17 cellular contexts compared by ENCODE assay signal in the genomic region with DNA sequence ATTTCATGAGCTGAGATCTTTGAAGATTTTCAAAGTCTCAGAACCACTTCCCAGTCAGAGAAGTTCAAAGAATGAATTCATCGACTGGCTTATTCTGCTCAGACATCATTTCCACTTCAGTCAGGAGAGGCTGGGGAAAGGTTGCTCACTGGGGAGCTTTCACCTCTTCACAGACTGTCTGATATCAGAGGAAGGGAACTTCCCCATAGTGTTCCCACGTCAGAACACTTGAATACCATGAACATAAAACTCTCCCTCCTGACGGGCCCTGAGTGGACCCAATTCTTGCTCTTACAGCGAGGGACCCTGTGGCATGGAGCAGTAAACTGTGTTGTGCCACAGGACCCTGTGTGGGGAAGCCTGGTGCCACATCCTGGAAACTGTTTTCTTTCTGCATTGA.
A peak's percentile ranks its signal among the peaks of the same experiment; 100 is the strongest.
DNase-seq lines count a peak whose midpoint lies in the region; ATAC-seq, FAIRE-seq and TF ChIP-seq lines count a peak whose summit lies in the region.
"Had no signal": no experiment of that assay in that cellular context is flagged by ENCODE, and none has a peak within 500 bp of the region (broad histone marks: within the 10 kb centered on the region; RNA-seq: fewer than 3 reads in every experiment).

No MANE protein-coding gene starts in this region.

- no peak overlapping the region for H3K4me3 ChIP-seq in GM12878
- H3K4me3 ChIP-seq: Peyer's patch had no signal

- H4K20me1 ChIP-seq in GM12878 (ENCODE audit: control insufficient read depth, insufficient read depth) = no peaks in the 10 kb centered on the region

- ATAC-seq in GM12878 = peak; percentile 26; the same call in 1 of the 3 replicates
- no peak for ATAC-seq in GM21381 (IDR thresholded peaks at IDR 0.05; ENCODE audit: unreplicated experiment)
- ATAC-seq in HG03460 (IDR thresholded peaks at IDR 0.05; ENCODE audit: unreplicated experiment) = no peak

- H3K79me2 ChIP-seq in GM12878 (ENCODE audit: control insufficient read depth, insufficient read depth, low read length) = no peaks in the 10 kb centered on the region

- peaks cover 6% of the 10 kb centered on the region for H3K36me3 Mint-ChIP-seq in T-helper 1 cell treated with Interleukin-12 subunit alpha and Interleukin-12 subunit beta and Interleukin-4 antibody, amounts not matched to agents 30 μg/mL and 1 μg/mL, for 36 hours (ENCODE audit: low read depth)
- H3K36me3 Mint-ChIP-seq: immature natural killer cell had no signal

- 65% methylated on average over 4 of the region's 4 CpGs for WGBS in GM12878 (ENCODE audit: insufficient coverage, insufficient replicate concordance, low lambda C conversion rate, missing lambda C conversion rate)

- no peak for DNase-seq in T-helper 1 cell
- DNase-seq in activated CD4-positive, alpha-beta T cell treated with anti-CD3 and anti-CD28 coated beads, Interleukin-2, amount 50 U/mL, for 48 hours = peak; percentile 22 to 37
- DNase-seq in GM12878 (ENCODE audit: low read depth, low spot score) = no peak
- peak; percentile 6 to 71 for DNase-seq in stimulated activated CD4-positive, alpha-beta T cell treated with anti-CD3 and anti-CD28 coated beads, Interleukin-4, amount 100 ng/mL, for 4 hours
- no peak for DNase-seq in NCI-H2081 treated with DMSO at 0.1 percent for 48 hours (lab: John Stamatoyannopoulos, UW)
- DNase-seq: GOT3, immature natural killer cell, NCI-H2081, NCI-H69, Peyer's patch had no signal

- CTCF ChIA-PET in GM12878 (lab: Yijun Ruan, JAX) = no interaction called here

- H3K4me2 ChIP-seq in GM12878 (ENCODE audit: control insufficient read depth, insufficient read depth) = no peak overlapping the region

- H3K36me3 ChIP-seq in GM12878 (ENCODE audit: control insufficient read depth in 2 of 2, insufficient read depth in 2 of 2, low read length in 1 of 2) = no peaks in the 10 kb centered on the region
- H3K36me3 ChIP-seq: Peyer's patch had no signal

- peak overlapping the region; percentile 53 for H3K27ac Mint-ChIP-seq in T-helper 1 cell treated with Interleukin-12 subunit alpha and Interleukin-12 subunit beta and Interleukin-4 antibody, amounts not matched to agents 30 μg/mL and 1 μg/mL, for 36 hours
- H3K27ac Mint-ChIP-seq: immature natural killer cell had no signal

- no peak for TF ChIP-seq POLR2A in GM12878 (IDR thresholded peaks at IDR 0.05; ENCODE audit: low read depth, low read length)

- POLR2A ChIA-PET in GM12878 (lab: Charles Lee) = no interaction called here

- no peak for TF ChIP-seq CTCF in GM12878 (IDR thresholded peaks at IDR 0.05 in 2 of 3, conservative IDR thresholded peaks at IDR 0.05 in 1 of 3; ENCODE audit: control insufficient read depth in 2 of 3, extremely low read depth in 1 of 3, insufficient read depth in 1 of 3, low read depth in 3 of 3, low read length in 3 of 3)

- H3K27me3 Mint-ChIP-seq in T-helper 1 cell treated with Interleukin-12 subunit alpha and Interleukin-12 subunit beta and Interleukin-4 antibody, amounts not matched to agents 30 μg/mL and 1 μg/mL, for 36 hours (ENCODE audit: low read depth) = no peaks in the 10 kb centered on the region

- RAD21 ChIA-PET in GM12878 (lab: Charles Lee; ENCODE audit: unreplicated experiment) = no interaction called here

- FAIRE-seq in GM12878 (lab: Jason Lieb, UNC) = no peak
- FAIRE-seq: colon had no signal

- H3K9ac ChIP-seq in GM12878 (ENCODE audit: control insufficient read depth, insufficient read depth, low read length) = no peak overlapping the region

- no peak overlapping the region for H3K4me3 Mint-ChIP-seq in T-helper 1 cell treated with Interleukin-12 subunit alpha and Interleukin-12 subunit beta and Interleukin-4 antibody, amounts not matched to agents 30 μg/mL and 1 μg/mL, for 36 hours
- H3K4me3 Mint-ChIP-seq: immature natural killer cell, neural crest cell had no signal

- no peak overlapping the region for H2AFZ ChIP-seq in GM12878 (ENCODE audit: control insufficient read depth, low read depth, low read length)

- H3K4me1 ChIP-seq in GM12878 (ENCODE audit: control insufficient read depth, insufficient read depth, low read length) = no peaks in the 10 kb centered on the region
- H3K4me1 ChIP-seq: Peyer's patch had no signal

- no TSS peak for BruUV-seq in GM12878 (replicated peaks; lab: Mats Ljungman, UMichigan)

- H3K4me1 Mint-ChIP-seq in T-helper 1 cell treated with Interleukin-12 subunit alpha and Interleukin-12 subunit beta and Interleukin-4 antibody, amounts not matched to agents 30 μg/mL and 1 μg/mL, for 36 hours (ENCODE audit: low read depth) = peaks cover 50% of the 10 kb centered on the region

- intact Hi-C loops in GM12878 (cut with micrococcal nuclease; ENCODE audit: unreplicated experiment) = no loop called here

- TF ChIP-seq EP300 in GM12878 (IDR thresholded peaks at IDR 0.05; ENCODE audit: borderline replicate concordance in 1 of 2, control insufficient read depth in 1 of 2, low read depth in 2 of 2, low read length in 2 of 2) = no peak

- in situ Hi-C loops in GM12878 (cut with MboI) = no loop called here

- H3K9me3 ChIP-seq in GM12878 (replicated peaks; ENCODE audit: control insufficient read depth, insufficient read depth, low read length) = no peaks in the 10 kb centered on the region
- H3K9me3 ChIP-seq: Peyer's patch had no signal

- peaks cover 5% of the 10 kb centered on the region for H3K9me3 Mint-ChIP-seq in T-helper 1 cell treated with Interleukin-12 subunit alpha and Interleukin-12 subunit beta and Interleukin-4 antibody, amounts not matched to agents 30 μg/mL and 1 μg/mL, for 36 hours
- H3K9me3 Mint-ChIP-seq: immature natural killer cell, neural crest cell had no signal

- TF ChIP-seq RAD21 in GM12878 (IDR thresholded peaks at IDR 0.05; ENCODE audit: insufficient read depth, low read depth, low read length) = no peak

- H3K27ac ChIP-seq in GM12878 (ENCODE audit: control insufficient read depth, insufficient read depth) = no peak overlapping the region
- H3K27ac ChIP-seq: 22Rv1, C4-2B had no signal

- peaks cover 0 to 2% of the 10 kb centered on the region in 2 experiments; a peak in 2 of 4 replicates for H3K27me3 ChIP-seq in GM12878 (replicated peaks in 1 of 2; ENCODE audit: control insufficient read depth in 2 of 2, insufficient read depth in 2 of 2, low read length in 1 of 2)
- H3K27me3 ChIP-seq: Peyer's patch had no signal

- SMC1A ChIA-PET in GM12878 (lab: Charles Lee; ENCODE audit: uncharacterized antibody, unreplicated experiment) = interaction anchor here (0.7 kb wide), 1 partner anchor 804 kb away, joined by 3 read pairs; no protein-coding TSS in a partner anchor

TF ChIP-seq in GM12878, 131 proteins besides CTCF, POLR2A, EP300 and RAD21:
- TF ChIP-seq MEF2A (IDR thresholded peaks at IDR 0.05; ENCODE audit: insufficient read depth, low read depth, low read length) = no peak
- TF ChIP-seq SREBF1 (IDR thresholded peaks at IDR 0.05; ENCODE audit: low read length) = no peak
- TF ChIP-seq, protein P1, sequence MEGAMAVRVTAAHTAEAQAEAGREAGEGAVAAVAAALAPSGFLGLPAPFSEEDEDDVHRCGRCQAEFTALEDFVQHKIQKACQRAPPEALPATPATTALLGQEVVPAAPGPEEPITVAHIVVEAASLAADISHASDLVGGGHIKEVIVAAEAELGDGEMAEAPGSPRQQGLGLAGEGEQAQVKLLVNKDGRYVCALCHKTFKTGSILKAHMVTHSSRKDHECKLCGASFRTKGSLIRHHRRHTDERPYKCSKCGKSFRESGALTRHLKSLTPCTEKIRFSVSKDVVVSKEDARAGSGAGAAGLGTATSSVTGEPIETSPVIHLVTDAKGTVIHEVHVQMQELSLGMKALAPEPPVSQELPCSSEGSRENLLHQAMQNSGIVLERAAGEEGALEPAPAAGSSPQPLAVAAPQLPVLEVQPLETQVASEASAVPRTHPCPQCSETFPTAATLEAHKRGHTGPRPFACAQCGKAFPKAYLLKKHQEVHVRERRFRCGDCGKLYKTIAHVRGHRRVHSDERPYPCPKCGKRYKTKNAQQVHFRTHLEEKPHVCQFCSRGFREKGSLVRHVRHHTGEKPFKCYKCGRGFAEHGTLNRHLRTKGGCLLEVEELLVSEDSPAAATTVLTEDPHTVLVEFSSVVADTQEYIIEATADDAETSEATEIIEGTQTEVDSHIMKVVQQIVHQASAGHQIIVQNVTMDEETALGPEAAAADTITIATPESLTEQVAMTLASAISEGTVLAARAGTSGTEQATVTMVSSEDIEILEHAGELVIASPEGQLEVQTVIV (IDR thresholded peaks at IDR 0.05; ENCODE audit: borderline replicate concordance, partially characterized antibody) = no peak
- TF ChIP-seq PAX5 (IDR thresholded peaks at IDR 0.05; ENCODE audit: borderline replicate concordance, low read depth, low read length) = no peak
- TF ChIP-seq TARDBP (IDR thresholded peaks at IDR 0.05; ENCODE audit: borderline replicate concordance) = no peak
- no peak for TF ChIP-seq MYB (IDR thresholded peaks at IDR 0.05; ENCODE audit: borderline replicate concordance, low read depth, low read length)
- no peak for TF ChIP-seq MXI1 (IDR thresholded peaks at IDR 0.05; ENCODE audit: low read depth, low read length)
- TF ChIP-seq SUPT20H (IDR thresholded peaks at IDR 0.05; ENCODE audit: borderline replicate concordance, control insufficient read depth, low read depth, low read length) = no peak

Comparison
In these comparisons a context has a peak if more than half of its experiments do, and no peak if none do; other contexts are left out.
1. DNase-seq: peak in activated CD4-positive, alpha-beta T cell treated with anti-CD3 and anti-CD28 coated beads, Interleukin-2, amount 50 U/mL, for 48 hours (2 of 2) and stimulated activated CD4-positive, alpha-beta T cell treated with anti-CD3 and anti-CD28 coated beads, Interleukin-4, amount 100 ng/mL, for 4 hours (2 of 2); none in T-helper 1 cell (0 of 5), GM12878 (single experiment) and NCI-H2081 treated with DMSO at 0.1 percent for 48 hours (single experiment).